ENCODE assay signal across 24 cellular contexts in genomic region chr7:80393786-80394185, GRCh38.
DNase-seq lines count a peak whose midpoint lies in the region; ATAC-seq lines count a peak whose summit lies in the region.
"Had no signal": no experiment of that assay in that cellular context is flagged by ENCODE, and none has a peak within 500 bp of the region (broad histone marks: within the 10 kb centered on the region; RNA-seq: fewer than 3 reads in every experiment).

No MANE protein-coding gene starts in this region.

- H3K56ac ChIP-seq in mesendoderm (ENCODE audit: low read length) = no peak overlapping the region

- no peak overlapping the region for H3K4me3 ChIP-seq in mesendoderm (ENCODE audit: low read length)
- H3K4me3 ChIP-seq: ascending aorta, cardiac muscle cell, left lung, thoracic aorta, uterus had no signal

- no peaks in the 10 kb centered on the region for H3K4me1 ChIP-seq in mesendoderm (ENCODE audit: control insufficient read depth, low read depth, low read length)
- H3K4me1 ChIP-seq: ascending aorta, left lung, uterus had no signal

- no peaks in the 10 kb centered on the region for H3K4me1 Mint-ChIP-seq in effector memory CD8-positive, alpha-beta T cell (ENCODE audit: low read depth in 2 of 2)
- H3K4me1 Mint-ChIP-seq: activated naive CD8-positive, alpha-beta T cell treated with anti-CD3 and anti-CD28 coated beads for 36 hours; CD4-positive, CD25-positive, alpha-beta regulatory T cell; naive thymus-derived CD4-positive, alpha-beta T cell; T-cell had no signal

- H2BK15ac ChIP-seq in mesendoderm (replicated peaks; ENCODE audit: low read depth) = no peak overlapping the region

- no CpG with 5 or more reads among the region's 2 CpGs for WGBS in mesendoderm (ENCODE audit: extremely low coverage, insufficient coverage, low lambda C conversion rate)

- no peak overlapping the region for H3K9ac ChIP-seq in mesendoderm (ENCODE audit: low read length)

- H3K27me3 ChIP-seq in mesendoderm (ENCODE audit: insufficient read depth, low read length, poor library complexity) = no peaks in the 10 kb centered on the region
- H3K27me3 ChIP-seq: ascending aorta, cardiac muscle cell, left lung, uterus had no signal

- peaks cover 9 to 12% of the 10 kb centered on the region in 2 donors for H3K9me3 Mint-ChIP-seq in effector memory CD8-positive, alpha-beta T cell
- H3K9me3 Mint-ChIP-seq: activated naive CD8-positive, alpha-beta T cell treated with anti-CD3 and anti-CD28 coated beads for 36 hours; HFFc6; naive thymus-derived CD4-positive, alpha-beta T cell had no signal

- H2BK120ac ChIP-seq in mesendoderm (ENCODE audit: low read depth, low read length) = no peak overlapping the region

- DNase-seq in COLO668 (lab: John Stamatoyannopoulos, UW; ENCODE audit: unreplicated experiment) = peak; percentile 7
- DNase-seq in NCI-H2029 (lab: John Stamatoyannopoulos, UW) = peak; percentile 78
- DNase-seq in NCI-H510A treated with DMSO at 0.1 percent for 48 hours (lab: John Stamatoyannopoulos, UW) = peak; percentile 50
- DNase-seq in mesendoderm = no peak
- DNase-seq in effector memory CD8-positive, alpha-beta T cell = no peak
- no peak for DNase-seq in islet precursor cell
- DNase-seq: 8988T; activated CD4-positive, alpha-beta memory T cell treated with anti-CD3 and anti-CD28 coated beads for 36 hours; activated naive CD8-positive, alpha-beta T cell treated with anti-CD3 and anti-CD28 coated beads for 36 hours; CD4-positive, CD25-positive, alpha-beta regulatory T cell; GOT3; HFFc6; left lung; midbrain; naive thymus-derived CD4-positive, alpha-beta T cell; NCI-H526; stimulated activated naive CD8-positive, alpha-beta T cell treated with anti-CD3 and anti-CD28 coated beads, Interleukin-15, Interleukin-2, amounts not matched to agents 100 U/mL and 50 U/mL, for 24 hours; T-cell; uterus had no signal

- no peak overlapping the region for H3K18ac ChIP-seq in mesendoderm (ENCODE audit: low read length)

- no peak overlapping the region for H3K27ac Mint-ChIP-seq in effector memory CD8-positive, alpha-beta T cell
- H3K27ac Mint-ChIP-seq: activated CD4-positive, alpha-beta memory T cell treated with anti-CD3 and anti-CD28 coated beads for 36 hours; activated naive CD8-positive, alpha-beta T cell treated with anti-CD3 and anti-CD28 coated beads for 36 hours; CD4-positive, CD25-positive, alpha-beta regulatory T cell; HFFc6; T-cell had no signal

- H4K8ac ChIP-seq in mesendoderm (ENCODE audit: low read depth, low read length) = no peak overlapping the region

- H3K79me2 ChIP-seq in mesendoderm (ENCODE audit: control insufficient read depth, insufficient read depth, low read length) = no peaks in the 10 kb centered on the region

- no peak overlapping the region for H3K23ac ChIP-seq in mesendoderm (ENCODE audit: low read length)

- H3K4me3 Mint-ChIP-seq in effector memory CD8-positive, alpha-beta T cell = no peak overlapping the region
- H3K4me3 Mint-ChIP-seq: activated CD4-positive, alpha-beta memory T cell treated with anti-CD3 and anti-CD28 coated beads for 36 hours; activated naive CD8-positive, alpha-beta T cell treated with anti-CD3 and anti-CD28 coated beads for 36 hours; CD4-positive, CD25-positive, alpha-beta regulatory T cell; HFFc6; naive thymus-derived CD4-positive, alpha-beta T cell; T-cell had no signal

- H2AK5ac ChIP-seq in mesendoderm (ENCODE audit: low read length) = no peak overlapping the region

- H3K27ac ChIP-seq in cingulate gyrus (ENCODE audit: low read depth, low read length) (peak overlapping the region; percentile 55), mesendoderm (ENCODE audit: low read depth, low read length) (no peak overlapping the region)
- H3K27ac ChIP-seq: ascending aorta, cardiac muscle cell, left lung, thoracic aorta, uterus had no signal

- no peak for ATAC-seq in GM21576 (IDR thresholded peaks at IDR 0.05; ENCODE audit: unreplicated experiment)
- no peak for ATAC-seq in effector memory CD8-positive, alpha-beta T cell (replicated peaks)
- ATAC-seq: left lung; naive thymus-derived CD4-positive, alpha-beta T cell; stimulated activated naive CD8-positive, alpha-beta T cell treated with anti-CD3 and anti-CD28 coated beads, Interleukin-15, Interleukin-2, amounts not matched to agents 100 U/mL and 50 U/mL, for 24 hours; T-cell had no signal

- H3K36me3 ChIP-seq in mesendoderm (ENCODE audit: control insufficient read depth, insufficient read depth, low read length) = no peaks in the 10 kb centered on the region
- H3K36me3 ChIP-seq: ascending aorta, cardiac muscle cell, left lung, thoracic aorta, uterus had no signal

- no peak overlapping the region for H4K5ac ChIP-seq in mesendoderm (ENCODE audit: low read length)

- no peak overlapping the region for H3K4me2 ChIP-seq in mesendoderm (ENCODE audit: low read length)

- no peaks in the 10 kb centered on the region for H3K36me3 Mint-ChIP-seq in effector memory CD8-positive, alpha-beta T cell (ENCODE audit: insufficient read depth)
- H3K36me3 Mint-ChIP-seq: activated CD4-positive, alpha-beta memory T cell treated with anti-CD3 and anti-CD28 coated beads for 36 hours; activated naive CD8-positive, alpha-beta T cell treated with anti-CD3 and anti-CD28 coated beads for 36 hours; CD4-positive, CD25-positive, alpha-beta regulatory T cell; naive thymus-derived CD4-positive, alpha-beta T cell; T-cell had no signal

- H3K79me1 ChIP-seq in mesendoderm (ENCODE audit: low read length) = no peaks in the 10 kb centered on the region

- H3K27me3 Mint-ChIP-seq in effector memory CD8-positive, alpha-beta T cell = no peaks in the 10 kb centered on the region
- H3K27me3 Mint-ChIP-seq: activated CD4-positive, alpha-beta memory T cell treated with anti-CD3 and anti-CD28 coated beads for 36 hours; activated naive CD8-positive, alpha-beta T cell treated with anti-CD3 and anti-CD28 coated beads for 36 hours; CD4-positive, CD25-positive, alpha-beta regulatory T cell; naive thymus-derived CD4-positive, alpha-beta T cell; T-cell had no signal

- no peak overlapping the region for H3K4ac ChIP-seq in mesendoderm (ENCODE audit: low read depth, low read length)

- no peak overlapping the region for H2BK5ac ChIP-seq in mesendoderm (ENCODE audit: low read length)

Comparison
In these comparisons a context has a peak if more than half of its experiments do, and no peak if none do; other contexts are left out.
1. DNase-seq: peak in COLO668 (single experiment), NCI-H2029 (single experiment) and NCI-H510A treated with DMSO at 0.1 percent for 48 hours (single experiment); none in mesendoderm (single experiment), effector memory CD8-positive, alpha-beta T cell (0 of 3) and islet precursor cell (single experiment).